Comparison of ENCODE assay signal across 3 cellular contexts in genomic region chr6:114830515-114830914, GRCh38.
"Had no signal": no experiment of that assay in that cellular context is flagged by ENCODE, and none has a peak within 500 bp of the region (broad histone marks: within the 10 kb centered on the region; RNA-seq: fewer than 3 reads in every experiment).

No MANE protein-coding gene starts in this region.

- DNase-seq: GDM1, GF-D8 had no signal

- ATAC-seq: GM12878 had no signal

- H3K4me3 ChIP-seq: GM12878 had no signal
